17 cellular contexts compared by ENCODE assay signal in the genomic region with DNA sequence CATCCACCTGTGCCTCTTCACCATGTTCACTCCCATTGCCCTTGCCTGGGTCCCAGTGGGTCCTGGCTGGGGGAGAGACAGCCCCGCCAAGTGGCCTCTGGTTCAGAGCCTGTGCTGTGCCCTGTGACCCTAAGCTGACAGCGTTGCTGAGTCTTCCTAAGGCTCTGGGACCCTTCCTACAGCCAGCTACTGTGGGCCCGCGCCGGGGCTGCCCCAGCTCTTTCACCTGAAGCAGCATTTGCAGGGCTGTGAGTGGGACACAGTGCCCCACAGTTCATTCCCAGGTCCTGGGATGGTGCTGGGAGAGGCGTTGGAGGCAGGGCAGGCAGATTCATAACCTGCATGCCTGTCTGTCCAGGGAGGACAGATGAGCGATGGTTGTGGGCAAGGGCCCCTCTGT. TPM values are rescaled to one million over a fixed set of nuclear protein-coding genes. Genes with fewer than 3 reads are reported as not detected.
A peak's percentile ranks its signal among the peaks of the same experiment; 100 is the strongest.
DNase-seq lines count a peak whose midpoint lies in the region; ATAC-seq and TF ChIP-seq lines count a peak whose summit lies in the region.
"Had no signal": no experiment of that assay in that cellular context is flagged by ENCODE, and none has a peak within 500 bp of the region (broad histone marks: within the 10 kb centered on the region; RNA-seq: fewer than 3 reads in every experiment).

No MANE protein-coding gene starts in this region.

- DNase-seq in 8988T (peak; percentile 15), Karpas-422 (no peak), memory B cell (ENCODE audit: low spot score in 2 of 2) (no peak), osteoblast (ENCODE audit: insufficient read length, low spot score, missing footprints) (peak; percentile 71), LoVo (ENCODE audit: low spot score) (no peak)
- no peak for DNase-seq in activated effector memory CD4-positive, alpha-beta T cell treated with Interleukin-2 at 50 U/mL for 16 hours
- DNase-seq: Caco-2; CD4-positive, CD25-positive, alpha-beta regulatory T cell; CD8-positive, alpha-beta T cell; DMS153; DND-41; GOT3; HFFc6 had no signal

- peaks cover 54% of the 10 kb centered on the region; the same call in 1 of the 2 replicates for H4K20me1 ChIP-seq in Karpas-422 (ENCODE audit: insufficient read depth, low read depth, low read length)
- H4K20me1 ChIP-seq in osteoblast (ENCODE audit: insufficient read depth, low read length): peaks cover 21% of the 10 kb centered on the region

- ATAC-seq in memory B cell (ENCODE audit: low read depth): no peak
- ATAC-seq: CD8-positive, alpha-beta T cell had no signal

- H3K27me3 ChIP-seq in Karpas-422 (ENCODE audit: low read length): no peaks in the 10 kb centered on the region
- no peaks in the 10 kb centered on the region for H3K27me3 ChIP-seq in osteoblast (ENCODE audit: insufficient read depth, low read length)
- H3K27me3 ChIP-seq: BLaER1 had no signal

- H3K4me1 Mint-ChIP-seq in memory B cell: peaks cover 11% of the 10 kb centered on the region

- no peak for TF ChIP-seq CTCF in osteoblast (IDR thresholded peaks at IDR 0.05; ENCODE audit: extremely low read depth, low read depth, low read length)

- H3K4me3 Mint-ChIP-seq in memory B cell: no peak overlapping the region
- H3K4me3 Mint-ChIP-seq: B cell; CD4-positive, CD25-positive, alpha-beta regulatory T cell; CD8-positive, alpha-beta T cell; HFFc6 had no signal

- peaks cover 6% of the 10 kb centered on the region for H3K36me3 Mint-ChIP-seq in memory B cell
- H3K36me3 Mint-ChIP-seq: CD4-positive, CD25-positive, alpha-beta regulatory T cell had no signal

- H3K4me2 ChIP-seq in Karpas-422 (ENCODE audit: low read depth, low read length, poor library complexity, severe bottlenecking) (no peak overlapping the region), osteoblast (ENCODE audit: insufficient read depth, low read length) (no peak overlapping the region)

- H2AFZ ChIP-seq in Karpas-422 (ENCODE audit: low read length) (no peak overlapping the region), osteoblast (ENCODE audit: low read length) (no peak overlapping the region)

- H3K9me3 Mint-ChIP-seq in memory B cell: no peaks in the 10 kb centered on the region
- H3K9me3 Mint-ChIP-seq: CD4-positive, CD25-positive, alpha-beta regulatory T cell; CD8-positive, alpha-beta T cell; HFFc6 had no signal

- H3K4me1 ChIP-seq in Karpas-422 (ENCODE audit: low read length) (peaks cover 53% of the 10 kb centered on the region), osteoblast (ENCODE audit: insufficient read depth, low read length) (no peaks in the 10 kb centered on the region)
- H3K4me1 ChIP-seq: HAP-1 had no signal

- H3K4me3 ChIP-seq in Karpas-422 (ENCODE audit: low read length): no peak overlapping the region
- no peak overlapping the region for H3K4me3 ChIP-seq in osteoblast (ENCODE audit: insufficient read depth, low read length)
- H3K4me3 ChIP-seq: BLaER1, HAP-1 had no signal

- peaks cover 81% of the 10 kb centered on the region for H3K79me2 ChIP-seq in Karpas-422 (ENCODE audit: low read length)
- H3K79me2 ChIP-seq in osteoblast (ENCODE audit: insufficient read depth, low read length): peaks cover 15% of the 10 kb centered on the region

- H3K9me2 ChIP-seq in Karpas-422 (replicated peaks; ENCODE audit: insufficient read depth, low read length): no peaks in the 10 kb centered on the region

- H3K9me3 ChIP-seq in Karpas-422 (ENCODE audit: low read length) (no peaks in the 10 kb centered on the region), osteoblast (ENCODE audit: low read depth, low read length) (no peaks in the 10 kb centered on the region)
- H3K9me3 ChIP-seq: BLaER1, HAP-1 had no signal

- peak overlapping the region; percentile 13; the same call in 1 of the 2 replicates for H3K9ac ChIP-seq in Karpas-422 (ENCODE audit: low read length)
- H3K9ac ChIP-seq: BLaER1 had no signal

- H3K27ac ChIP-seq in Karpas-422 (ENCODE audit: low read length) (no peak overlapping the region), osteoblast (ENCODE audit: low read depth, low read length) (no peak overlapping the region)
- H3K27ac ChIP-seq: BLaER1, C4-2B had no signal

- H3K27me3 Mint-ChIP-seq in memory B cell: no peaks in the 10 kb centered on the region
- H3K27me3 Mint-ChIP-seq: B cell; CD4-positive, CD25-positive, alpha-beta regulatory T cell had no signal

- H3K27ac Mint-ChIP-seq in memory B cell: peak overlapping the region; percentile 38
- H3K27ac Mint-ChIP-seq: B cell; CD8-positive, alpha-beta T cell; HFFc6 had no signal

- H3K36me3 ChIP-seq in Karpas-422 (ENCODE audit: insufficient read depth, low read length): peaks cover 21% of the 10 kb centered on the region
- peaks cover 8% of the 10 kb centered on the region for H3K36me3 ChIP-seq in osteoblast (ENCODE audit: insufficient read depth, low read length)

RNA-seq across cellular contexts. Expression of gene TPCN2, which starts 10.7 kb away (rescaled TPM):
- total RNA-seq in Karpas-422 (2014; rRNA removed; shearing (Covaris generic); ENCODE audit: low replicate concordance): 37.6 and 49.3 TPM in 2 replicates
- 14.1 and 17.4 TPM in 2 replicates for total RNA-seq in osteoblast

RNA-seq across cellular contexts. Expression of gene MRGPRF, which starts 46.4 kb away (rescaled TPM):
- total RNA-seq in Karpas-422 (2014; rRNA removed; shearing (Covaris generic); ENCODE audit: low replicate concordance): not detected in 2 replicates
- 39.4 and 41.5 TPM in 2 replicates for total RNA-seq in osteoblast
- total RNA-seq: B cell; CD4-positive, CD25-positive, alpha-beta regulatory T cell; CD8-positive, alpha-beta T cell had no signal

Comparison
In these comparisons a context has a peak if more than half of its experiments do, and no peak if none do; other contexts are left out.
1. DNase-seq: peak in 8988T (single experiment) and osteoblast (single experiment); none in Karpas-422 (single experiment), memory B cell (0 of 2), LoVo (single experiment) and activated effector memory CD4-positive, alpha-beta T cell treated with Interleukin-2 at 50 U/mL for 16 hours (single experiment).
2. RNA of gene MRGPRF, which starts 46.4 kb away (total RNA-seq): 39.4 to 41.5 TPM in osteoblast; not detected in Karpas-422; every median in the first group is over 10 times any median in the second.